Comparison of ENCODE assay signal across 9 cellular contexts in the genomic region with DNA sequence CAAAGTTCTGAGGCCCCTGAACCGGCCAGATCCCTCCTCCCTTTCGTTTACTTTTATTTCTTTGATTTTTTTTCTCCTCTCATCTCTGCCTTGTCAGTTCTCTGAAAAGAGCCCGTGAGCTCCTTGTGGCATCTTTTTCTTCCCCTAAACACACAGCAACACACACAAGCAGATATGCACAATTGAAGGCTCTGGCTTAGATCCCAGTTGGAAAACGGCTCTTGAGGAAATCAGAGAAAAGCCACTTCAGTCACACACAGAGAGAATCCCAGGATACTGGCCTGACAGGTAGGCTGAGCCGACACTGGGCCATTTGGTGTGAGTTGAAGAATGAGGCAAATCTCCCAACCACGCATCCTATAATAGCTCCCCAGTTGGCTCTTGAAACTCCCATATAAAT. TPM values are rescaled to one million over a fixed set of nuclear protein-coding genes. Genes with fewer than 3 reads are reported as not detected.
DNase-seq lines count a peak whose midpoint lies in the region; ATAC-seq, FAIRE-seq and TF ChIP-seq lines count a peak whose summit lies in the region.
"Had no signal": no experiment of that assay in that cellular context is flagged by ENCODE, and none has a peak within 500 bp of the region (broad histone marks: within the 10 kb centered on the region; RNA-seq: fewer than 3 reads in every experiment).

No MANE protein-coding gene starts in this region.

- CTCF ChIA-PET in activated naive CD4-positive, alpha-beta T cell treated with anti-CD3 and anti-CD28 coated beads for 36 hours (lab: Charles Lee) = interaction anchor here (0.9 kb wide), 2 partner anchors 12 to 15 kb away, joined by 3 read pairs; a partner anchor contains a TSS

- H3K36me3 ChIP-seq in thoracic aorta (no peaks in the 10 kb centered on the region), endodermal cell (ENCODE audit: control insufficient read depth, insufficient read depth, low read length) (no peaks in the 10 kb centered on the region)

- no peak for FAIRE-seq in RCC 7860 (lab: Jason Lieb, UNC)

- H3K36me3 Mint-ChIP-seq in activated naive CD4-positive, alpha-beta T cell treated with anti-CD3 and anti-CD28 coated beads for 36 hours (ENCODE audit: low read depth) = no peaks in the 10 kb centered on the region
- no peaks in the 10 kb centered on the region for H3K36me3 Mint-ChIP-seq in activated naive CD8-positive, alpha-beta T cell treated with anti-CD3 and anti-CD28 coated beads, Interleukin-2, amount 10 ng/mL, durations not matched to agents 7 days and 5 days
- no peaks in the 10 kb centered on the region for H3K36me3 Mint-ChIP-seq in endodermal cell (ENCODE audit: low read depth)

- POLR2A ChIA-PET in activated naive CD8-positive, alpha-beta T cell treated with anti-CD3 and anti-CD28 coated beads, Interleukin-2, amount 10 ng/mL, durations not matched to agents 7 days and 5 days (lab: Charles Lee) = no interaction called here

- intact Hi-C loops in activated naive CD4-positive, alpha-beta T cell treated with anti-CD3 and anti-CD28 coated beads for 36 hours (cut with micrococcal nuclease) = loop anchor here (1.0 to 10.0 kb wide), 4 partner anchors 115 to 645 kb away; a partner anchor contains a TSS
- intact Hi-C loops in left colon (cut with DNase I, micrococcal nuclease) = loop anchor here in 1 of 2 donors (5.0 kb wide), 1 partner anchor 1225 kb away; no protein-coding TSS in a partner anchor

- DNase-seq in activated naive CD4-positive, alpha-beta T cell treated with anti-CD3 and anti-CD28 coated beads for 36 hours = no peak
- no peak for DNase-seq in activated naive CD4-positive, alpha-beta T cell (lab: John Stamatoyannopoulos, UW)
- no peak for DNase-seq in activated naive CD8-positive, alpha-beta T cell treated with anti-CD3 and anti-CD28 coated beads, Interleukin-2, amount 10 ng/mL, durations not matched to agents 7 days and 5 days
- DNase-seq in left colon = no peak
- no peak for DNase-seq in thoracic aorta (ENCODE audit: low spot score)
- DNase-seq in RCC 7860 (ENCODE audit: low spot score) = no peak
- no peak for DNase-seq in SIG-M5 (lab: John Stamatoyannopoulos, UW)
- DNase-seq in endodermal cell = no peak

- peaks cover 3% of the 10 kb centered on the region for H3K9me3 Mint-ChIP-seq in activated naive CD4-positive, alpha-beta T cell treated with anti-CD3 and anti-CD28 coated beads for 36 hours
- H3K9me3 Mint-ChIP-seq in activated naive CD8-positive, alpha-beta T cell treated with anti-CD3 and anti-CD28 coated beads, Interleukin-2, amount 10 ng/mL, durations not matched to agents 7 days and 5 days = no peaks in the 10 kb centered on the region
- H3K9me3 Mint-ChIP-seq in endodermal cell = peaks cover 46% of the 10 kb centered on the region

- peaks cover 39% of the 10 kb centered on the region for H3K4me1 Mint-ChIP-seq in activated naive CD4-positive, alpha-beta T cell treated with anti-CD3 and anti-CD28 coated beads for 36 hours (ENCODE audit: low read depth)
- H3K4me1 Mint-ChIP-seq in activated naive CD8-positive, alpha-beta T cell treated with anti-CD3 and anti-CD28 coated beads, Interleukin-2, amount 10 ng/mL, durations not matched to agents 7 days and 5 days = peaks cover 13% of the 10 kb centered on the region
- H3K4me1 Mint-ChIP-seq in endodermal cell = no peaks in the 10 kb centered on the region

- H3K9ac ChIP-seq in endodermal cell (ENCODE audit: extremely low read depth, low read length, poor library complexity, severe bottlenecking) = no peak overlapping the region

- no peaks in the 10 kb centered on the region for H3K27me3 Mint-ChIP-seq in activated naive CD4-positive, alpha-beta T cell treated with anti-CD3 and anti-CD28 coated beads for 36 hours (ENCODE audit: low read depth)
- H3K27me3 Mint-ChIP-seq in activated naive CD8-positive, alpha-beta T cell treated with anti-CD3 and anti-CD28 coated beads, Interleukin-2, amount 10 ng/mL, durations not matched to agents 7 days and 5 days = peaks cover 3% of the 10 kb centered on the region
- no peaks in the 10 kb centered on the region for H3K27me3 Mint-ChIP-seq in endodermal cell (ENCODE audit: insufficient read depth)

- H3K27ac ChIP-seq in thoracic aorta (no peak overlapping the region), endodermal cell (ENCODE audit: low read depth, low read length) (no peak overlapping the region)

- WGBS in endodermal cell (ENCODE audit: insufficient coverage in 1 of 2, insufficient read length in 1 of 2), 2 experiments = 82 to 100% methylated on average over 2 to 5 of the region's 6 CpGs

- peak overlapping the region; percentile 77 for H3K4me3 Mint-ChIP-seq in activated naive CD4-positive, alpha-beta T cell treated with anti-CD3 and anti-CD28 coated beads for 36 hours
- peak overlapping the region; percentile 88 for H3K4me3 Mint-ChIP-seq in activated naive CD8-positive, alpha-beta T cell treated with anti-CD3 and anti-CD28 coated beads, Interleukin-2, amount 10 ng/mL, durations not matched to agents 7 days and 5 days
- H3K4me3 Mint-ChIP-seq in endodermal cell = no peak overlapping the region

- H3K27ac Mint-ChIP-seq in activated naive CD4-positive, alpha-beta T cell treated with anti-CD3 and anti-CD28 coated beads for 36 hours = no peak overlapping the region
- peak overlapping the region; percentile 83 for H3K27ac Mint-ChIP-seq in activated naive CD8-positive, alpha-beta T cell treated with anti-CD3 and anti-CD28 coated beads, Interleukin-2, amount 10 ng/mL, durations not matched to agents 7 days and 5 days
- no peak overlapping the region for H3K27ac Mint-ChIP-seq in endodermal cell

- H3K4me3 ChIP-seq in thoracic aorta (peak overlapping the region; percentile 69), endodermal cell (ENCODE audit: low read length) (no peak overlapping the region)

- H3K4me1 ChIP-seq in thoracic aorta (ENCODE audit: control insufficient read depth in 1 of 2, low read depth in 2 of 2) (no peaks in the 10 kb centered on the region), endodermal cell (ENCODE audit: control insufficient read depth, insufficient read depth, low read length) (no peaks in the 10 kb centered on the region)

- no peak for TF ChIP-seq CTCF in thoracic aorta (IDR thresholded peaks at IDR 0.05)
- TF ChIP-seq CTCF in endodermal cell (conservative IDR thresholded peaks at IDR 0.05) = no peak

- H3K27me3 ChIP-seq in thoracic aorta (replicated peaks; ENCODE audit: insufficient read depth) (no peaks in the 10 kb centered on the region), endodermal cell (ENCODE audit: control insufficient read depth, insufficient read depth, low read length, poor library complexity, severe bottlenecking) (no peaks in the 10 kb centered on the region)

- H3K9me3 ChIP-seq in thoracic aorta = no peaks in the 10 kb centered on the region
- H3K9me3 ChIP-seq in endodermal cell (ENCODE audit: control insufficient read depth, low read length) = no peaks in the 10 kb centered on the region

- no peak for ATAC-seq in activated naive CD8-positive, alpha-beta T cell treated with anti-CD3 and anti-CD28 coated beads, Interleukin-2, amount 10 ng/mL, durations not matched to agents 7 days and 5 days (ENCODE audit: low read depth)
- ATAC-seq in left colon (peak; percentile 20), thoracic aorta (ENCODE audit: insufficient number of reproducible peaks, low FRiP score, low read depth) (no peak)

RNA-seq across cellular contexts. Expression of a gene that starts 12.9 kb away (rescaled TPM):
- total RNA-seq in activated naive CD4-positive, alpha-beta T cell treated with anti-CD3 and anti-CD28 coated beads for 36 hours = not detected
- not detected for total RNA-seq in activated naive CD8-positive, alpha-beta T cell treated with anti-CD3 and anti-CD28 coated beads, Interleukin-2, amount 10 ng/mL, durations not matched to agents 7 days and 5 days
- total RNA-seq in left colon = 1 to 10 TPM; 2.2 to 3.0 TPM
- 10 to 100 TPM; 11.6 to 14.0 TPM for total RNA-seq in thoracic aorta
- not detected for total RNA-seq in endodermal cell
- polyA plus RNA-seq in endodermal cell (2013, experiment 1 of 2) = not detected
- not detected for polyA plus RNA-seq in endodermal cell (2013, experiment 2 of 2)
- total RNA-seq: activated CD8-positive, alpha-beta memory T cell treated with anti-CD3 and anti-CD28 coated beads for 36 hours had no signal
